In genomic region chr7:141221007-141221612, GRCh38 we compare ENCODE assay signal across 11 cellular contexts.
A peak's percentile ranks its signal among the peaks of the same experiment; 100 is the strongest.
DNase-seq lines count a peak whose midpoint lies in the region; ATAC-seq and TF ChIP-seq lines count a peak whose summit lies in the region.
"Had no signal": no experiment of that assay in that cellular context is flagged by ENCODE, and none has a peak within 500 bp of the region (broad histone marks: within the 10 kb centered on the region; RNA-seq: fewer than 3 reads in every experiment).

No MANE protein-coding gene starts in this region.

- no peak for TF ChIP-seq CTCF in GM12865 (IDR thresholded peaks at IDR 0.05; ENCODE audit: insufficient read depth, low read depth, low read length, missing control alignments)
- no peak for TF ChIP-seq CTCF in activated CD8-positive, alpha-beta T cell treated with anti-CD3 and anti-CD28 coated beads for 36 hours (IDR thresholded peaks at IDR 0.05)

- CTCF ChIA-PET in activated CD8-positive, alpha-beta T cell treated with anti-CD3 and anti-CD28 coated beads for 36 hours (lab: Charles Lee), result interaction anchor here (0.9 kb wide), 1 partner anchor 210 kb away, joined by 3 read pairs; no protein-coding TSS in a partner anchor

- POLR2A ChIA-PET in activated CD8-positive, alpha-beta T cell treated with anti-CD3 and anti-CD28 coated beads for 36 hours (lab: Charles Lee), result no interaction called here

- DNase-seq in GM12865 (ENCODE audit: low read depth) (peak; percentile 14), M059J (ENCODE audit: low read depth) (peak; percentile 32), left kidney (ENCODE audit: low read depth, low spot score) (peak; percentile 90)
- DNase-seq in activated CD8-positive, alpha-beta T cell treated with anti-CD3 and anti-CD28 coated beads for 36 hours, result peak; percentile 5
- no peak for DNase-seq in effector CD4-positive, alpha-beta T cell
- no peak for DNase-seq in activated CD4-positive, alpha-beta T cell treated with anti-CD3 and anti-CD28 coated beads, Interleukin-2, amount 50 U/mL, for 1 hour

- H3K27ac Mint-ChIP-seq in activated CD8-positive, alpha-beta T cell treated with anti-CD3 and anti-CD28 coated beads for 36 hours, result no peak overlapping the region
- H3K27ac Mint-ChIP-seq: activated T-helper 1 cell treated with anti-CD3 and anti-CD28 coated beads, Interleukin-12 subunit alpha, Interleukin-12 subunit beta, Interleukin-2, Interleukin-4 antibody, amounts not matched to agents 30 ng/mL and 10 ng/mL and 1 ng/mL, durations not matched to agents 14 hours and 24 hours and 36 hours had no signal

- H3K36me3 Mint-ChIP-seq in activated CD8-positive, alpha-beta T cell treated with anti-CD3 and anti-CD28 coated beads for 36 hours (ENCODE audit: low read depth), result no peaks in the 10 kb centered on the region

- no peaks in the 10 kb centered on the region for H3K4me1 Mint-ChIP-seq in activated CD8-positive, alpha-beta T cell treated with anti-CD3 and anti-CD28 coated beads for 36 hours (ENCODE audit: low read depth)

- ATAC-seq in activated CD8-positive, alpha-beta T cell treated with anti-CD3 and anti-CD28 coated beads for 36 hours, result no peak
- no peak for ATAC-seq in HG03432 (IDR thresholded peaks at IDR 0.05; ENCODE audit: unreplicated experiment)
- ATAC-seq: esophagus mucosa had no signal

- H3K9me3 Mint-ChIP-seq in activated CD8-positive, alpha-beta T cell treated with anti-CD3 and anti-CD28 coated beads for 36 hours, result no peaks in the 10 kb centered on the region
- H3K9me3 Mint-ChIP-seq: activated T-helper 1 cell treated with anti-CD3 and anti-CD28 coated beads, Interleukin-12 subunit alpha, Interleukin-12 subunit beta, Interleukin-2, Interleukin-4 antibody, amounts not matched to agents 30 ng/mL and 10 ng/mL and 1 ng/mL, durations not matched to agents 14 hours and 24 hours and 36 hours; neural crest cell had no signal

- no peak overlapping the region for H3K4me3 Mint-ChIP-seq in activated CD8-positive, alpha-beta T cell treated with anti-CD3 and anti-CD28 coated beads for 36 hours
- H3K4me3 Mint-ChIP-seq: activated T-helper 1 cell treated with anti-CD3 and anti-CD28 coated beads, Interleukin-12 subunit alpha, Interleukin-12 subunit beta, Interleukin-2, Interleukin-4 antibody, amounts not matched to agents 30 ng/mL and 10 ng/mL and 1 ng/mL, durations not matched to agents 14 hours and 24 hours and 36 hours; neural crest cell had no signal

- intact Hi-C loops in activated CD8-positive, alpha-beta T cell treated with anti-CD3 and anti-CD28 coated beads for 36 hours (cut with micrococcal nuclease), result no loop called here

- H3K4me3 ChIP-seq in GM12865 (ENCODE audit: low read depth, low read length), result no peak overlapping the region
- H3K4me3 ChIP-seq: thoracic aorta had no signal

- H3K27me3 Mint-ChIP-seq in activated CD8-positive, alpha-beta T cell treated with anti-CD3 and anti-CD28 coated beads for 36 hours, result peaks cover 5% of the 10 kb centered on the region

Comparison
In these comparisons a context has a peak if more than half of its experiments do, and no peak if none do; other contexts are left out.
1. DNase-seq: peak in GM12865 (single experiment), M059J (single experiment), activated CD8-positive, alpha-beta T cell treated with anti-CD3 and anti-CD28 coated beads for 36 hours (single experiment) and left kidney (single experiment); none in effector CD4-positive, alpha-beta T cell (single experiment) and activated CD4-positive, alpha-beta T cell treated with anti-CD3 and anti-CD28 coated beads, Interleukin-2, amount 50 U/mL, for 1 hour (single experiment).